Comparison of ENCODE assay signal across 8 cellular contexts in the genomic region with DNA sequence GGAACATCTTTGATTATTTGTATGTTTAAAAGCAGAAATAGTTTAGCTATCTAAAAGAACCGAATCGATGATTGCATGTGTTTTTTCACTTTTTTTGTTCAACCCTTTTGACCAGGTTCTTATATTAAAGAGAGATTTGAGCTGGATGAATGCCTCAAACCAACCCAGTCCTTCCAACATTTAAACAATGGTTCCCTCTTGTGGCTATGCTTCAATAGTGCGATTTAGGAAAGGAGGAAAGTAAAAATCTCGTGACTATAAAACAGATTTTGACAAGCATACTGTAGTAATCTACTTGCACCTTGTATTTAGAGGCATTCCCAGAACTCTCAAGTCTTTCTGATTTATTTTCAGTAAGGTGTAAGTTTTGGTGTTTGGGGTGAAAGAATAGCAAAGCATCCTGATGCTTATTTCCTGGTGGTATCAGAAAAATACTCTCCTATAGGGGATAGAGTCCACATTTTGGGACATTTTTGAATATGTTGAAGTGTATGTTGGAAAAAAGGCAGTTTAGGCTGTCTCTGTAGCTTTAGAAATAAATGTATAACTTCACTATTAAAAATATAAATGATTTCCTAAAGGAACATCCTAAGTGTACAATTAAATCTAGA.
A peak's percentile ranks its signal among the peaks of the same experiment; 100 is the strongest.
DNase-seq lines count a peak whose midpoint lies in the region; ATAC-seq, FAIRE-seq and TF ChIP-seq lines count a peak whose summit lies in the region.

No MANE protein-coding gene starts in this region.

- peak; percentile 72 for DNase-seq in activated CD4-positive, alpha-beta T cell treated with anti-CD3 and anti-CD28 coated beads, Interleukin-2, amount 10 ng/mL, durations not matched to agents 24 days and 14 days
- no peak for DNase-seq in activated CD4-positive, alpha-beta T cell treated with anti-CD3 and anti-CD28 coated beads, Interleukin-2, amount 50 U/mL, for 4 hours
- DNase-seq in NCI-H128 (lab: John Stamatoyannopoulos, UW; ENCODE audit: unreplicated experiment) (peak; percentile 7), frontal cortex (ENCODE audit: low spot score in 2 of 2) (peak in 1 of 2 donors; percentile 22), stomach (no peak)

- ATAC-seq in HG02623 (IDR thresholded peaks at IDR 0.05; ENCODE audit: unreplicated experiment), result no peak
- ATAC-seq in GM18867 (IDR thresholded peaks at IDR 0.05; ENCODE audit: unreplicated experiment), result no peak

- peak overlapping the region in 1 of 4 donors; percentile 7 for H3K4me3 ChIP-seq in stomach

- no peaks in the 10 kb centered on the region for H3K9me3 ChIP-seq in stomach

- TF ChIP-seq POLR2A in stomach (IDR thresholded peaks at IDR 0.05), result no peak

- peaks cover 7% of the 10 kb centered on the region for H3K27me3 Mint-ChIP-seq in activated CD4-positive, alpha-beta T cell treated with anti-CD3 and anti-CD28 coated beads, Interleukin-2, amount 10 ng/mL, durations not matched to agents 24 days and 14 days
- peaks cover 19% of the 10 kb centered on the region for H3K27me3 Mint-ChIP-seq in T-helper 1 cell treated with Interleukin-12 subunit alpha and Interleukin-12 subunit beta and Interleukin-4 antibody, amounts not matched to agents 30 μg/mL and 1 μg/mL, for 36 hours (ENCODE audit: low read depth)

- H3K4me1 Mint-ChIP-seq in activated CD4-positive, alpha-beta T cell treated with anti-CD3 and anti-CD28 coated beads, Interleukin-2, amount 10 ng/mL, durations not matched to agents 24 days and 14 days, result peaks cover 24% of the 10 kb centered on the region
- peaks cover 19% of the 10 kb centered on the region for H3K4me1 Mint-ChIP-seq in T-helper 1 cell treated with Interleukin-12 subunit alpha and Interleukin-12 subunit beta and Interleukin-4 antibody, amounts not matched to agents 30 μg/mL and 1 μg/mL, for 36 hours (ENCODE audit: low read depth)

- WGBS in stomach, 5 donors, result 1 to 5% (median 2%) methylated on average over 4 of the region's 4 CpGs

- H3K36me3 ChIP-seq in stomach, result no peaks in the 10 kb centered on the region

- H3K4me1 ChIP-seq in stomach, result peaks cover 0 to 18% (median 10%) of the 10 kb centered on the region in 4 donors

- intact Hi-C loops in activated CD4-positive, alpha-beta T cell treated with anti-CD3 and anti-CD28 coated beads, Interleukin-2, amount 10 ng/mL, durations not matched to agents 24 days and 14 days (cut with micrococcal nuclease), result loop anchor here (1.0 to 10.0 kb wide), 12 partner anchors 118 to 1148 kb away; a partner anchor contains a TSS
- intact Hi-C loops in stomach (cut with DNase I; ENCODE audit: low total_unique reads), result no loop called here

- H3K27ac Mint-ChIP-seq in activated CD4-positive, alpha-beta T cell treated with anti-CD3 and anti-CD28 coated beads, Interleukin-2, amount 10 ng/mL, durations not matched to agents 24 days and 14 days, result peak overlapping the region; percentile 81
- H3K27ac Mint-ChIP-seq in T-helper 1 cell treated with Interleukin-12 subunit alpha and Interleukin-12 subunit beta and Interleukin-4 antibody, amounts not matched to agents 30 μg/mL and 1 μg/mL, for 36 hours, result no peak overlapping the region

- FAIRE-seq in frontal cortex (lab: Jason Lieb, UNC), result peak; percentile 53

- peak overlapping the region; percentile 83 for H3K4me3 Mint-ChIP-seq in activated CD4-positive, alpha-beta T cell treated with anti-CD3 and anti-CD28 coated beads, Interleukin-2, amount 10 ng/mL, durations not matched to agents 24 days and 14 days
- peak overlapping the region; percentile 76 for H3K4me3 Mint-ChIP-seq in T-helper 1 cell treated with Interleukin-12 subunit alpha and Interleukin-12 subunit beta and Interleukin-4 antibody, amounts not matched to agents 30 μg/mL and 1 μg/mL, for 36 hours

- TF ChIP-seq CTCF in stomach (IDR thresholded peaks at IDR 0.05), result peak in 5 of 7 experiments; percentile 42 to 58 (median 44)

- no peaks in the 10 kb centered on the region for H3K9me3 Mint-ChIP-seq in activated CD4-positive, alpha-beta T cell treated with anti-CD3 and anti-CD28 coated beads, Interleukin-2, amount 10 ng/mL, durations not matched to agents 24 days and 14 days
- H3K9me3 Mint-ChIP-seq in T-helper 1 cell treated with Interleukin-12 subunit alpha and Interleukin-12 subunit beta and Interleukin-4 antibody, amounts not matched to agents 30 μg/mL and 1 μg/mL, for 36 hours, result no peaks in the 10 kb centered on the region

- H3K27ac ChIP-seq in stomach, result no peak overlapping the region

- H3K36me3 Mint-ChIP-seq in activated CD4-positive, alpha-beta T cell treated with anti-CD3 and anti-CD28 coated beads, Interleukin-2, amount 10 ng/mL, durations not matched to agents 24 days and 14 days (ENCODE audit: low read depth), result no peaks in the 10 kb centered on the region
- no peaks in the 10 kb centered on the region for H3K36me3 Mint-ChIP-seq in T-helper 1 cell treated with Interleukin-12 subunit alpha and Interleukin-12 subunit beta and Interleukin-4 antibody, amounts not matched to agents 30 μg/mL and 1 μg/mL, for 36 hours (ENCODE audit: low read depth)

- no peak for TF ChIP-seq EP300 in stomach (IDR thresholded peaks at IDR 0.05)

- no peaks in the 10 kb centered on the region for H3K27me3 ChIP-seq in stomach

Comparison
In these comparisons a context has a peak if more than half of its experiments do, and no peak if none do; other contexts are left out.
1. DNase-seq: peak in activated CD4-positive, alpha-beta T cell treated with anti-CD3 and anti-CD28 coated beads, Interleukin-2, amount 10 ng/mL, durations not matched to agents 24 days and 14 days (single experiment) and NCI-H128 (single experiment); none in activated CD4-positive, alpha-beta T cell treated with anti-CD3 and anti-CD28 coated beads, Interleukin-2, amount 50 U/mL, for 4 hours (0 of 2) and stomach (single experiment).